In genomic region chr3:32180151-32180850, GRCh38 we compare ENCODE assay signal across 23 cellular contexts.
"Had no signal": no experiment of that assay in that cellular context is flagged by ENCODE, and none has a peak within 500 bp of the region (broad histone marks: within the 10 kb centered on the region; RNA-seq: fewer than 3 reads in every experiment).

No MANE protein-coding gene starts in this region.

- H3K4me3 ChIP-seq: left ventricle myocardium inferior, lower lobe of right lung, psoas muscle, smooth muscle cell, suprapubic skin, tibial artery, upper lobe of left lung, uterus had no signal

- H3K4me3 Mint-ChIP-seq: endodermal cell, immature natural killer cell, memory B cell, mesothelial cell of epicardium, natural killer cell had no signal

- H3K4me1 ChIP-seq: foreskin keratinocyte, psoas muscle, tibial artery, uterus had no signal

- DNase-seq: dermis blood vessel endothelial cell; endodermal cell; erythroblast; foreskin keratinocyte; immature natural killer cell; left ventricle myocardium inferior; lower lobe of right lung; natural killer cell; occipital lobe; psoas muscle; stimulated activated CD4-positive, alpha-beta T cell treated with anti-CD3 and anti-CD28 coated beads, Interleukin-2, amount 100 ng/mL, for 48 hours; stimulated activated naive CD8-positive, alpha-beta T cell treated with anti-CD3 and anti-CD28 coated beads, Interleukin-15, Interleukin-2, amounts not matched to agents 100 U/mL and 50 U/mL, for 24 hours; tibial artery; uterus had no signal

- H3K36me3 Mint-ChIP-seq: immature natural killer cell, memory B cell, mesothelial cell of epicardium, natural killer cell had no signal

- H3K9ac ChIP-seq: parathyroid adenoma had no signal

- FAIRE-seq: colon, endothelial cell of umbilical vein, keratinocyte had no signal

- H3K79me2 ChIP-seq: parathyroid adenoma had no signal

- H3K27ac ChIP-seq: foreskin keratinocyte, left ventricle myocardium inferior, lower lobe of right lung, parathyroid adenoma, psoas muscle, suprapubic skin, tibial artery, uterus had no signal

- ATAC-seq: foreskin keratinocyte; lower lobe of right lung; natural killer cell; psoas muscle; stimulated activated naive CD8-positive, alpha-beta T cell treated with anti-CD3 and anti-CD28 coated beads, Interleukin-15, Interleukin-2, amounts not matched to agents 100 U/mL and 50 U/mL, for 24 hours had no signal

- H3K4me2 ChIP-seq: smooth muscle cell had no signal

- H3K4me1 Mint-ChIP-seq: endodermal cell had no signal

- H3K9me3 Mint-ChIP-seq: endodermal cell, immature natural killer cell, memory B cell, natural killer cell had no signal

- H3K27ac Mint-ChIP-seq: endodermal cell, immature natural killer cell, memory B cell, mesothelial cell of epicardium, natural killer cell had no signal

- H3K27me3 ChIP-seq: suprapubic skin, upper lobe of left lung, uterus had no signal

- H3K9me3 ChIP-seq: left ventricle myocardium inferior, lower lobe of right lung, psoas muscle, suprapubic skin, tibial artery, upper lobe of left lung, uterus had no signal

- H3K36me3 ChIP-seq: left ventricle myocardium inferior, lower lobe of right lung, suprapubic skin, tibial artery, upper lobe of left lung, uterus had no signal
